ENCODE assay signal across 37 cellular contexts in the genomic region with DNA sequence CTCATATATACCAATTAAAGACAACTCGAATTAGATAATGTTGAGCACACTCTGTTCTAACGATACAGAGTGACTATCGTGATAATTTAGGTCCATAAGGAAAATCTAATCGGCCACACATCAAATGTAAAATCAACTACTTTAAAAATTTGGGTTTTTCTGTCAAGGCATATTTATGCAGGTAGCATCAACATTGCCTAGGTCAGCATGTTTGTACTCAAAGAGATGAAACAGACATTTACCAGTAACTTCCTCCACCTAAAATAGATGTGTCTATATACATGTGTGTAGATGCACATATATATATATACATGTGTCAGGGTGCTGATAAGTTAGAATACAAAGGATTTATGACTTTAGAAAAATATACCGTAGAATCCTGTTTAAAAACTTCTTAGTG.
"Had no signal": no experiment of that assay in that cellular context is flagged by ENCODE, and none has a peak within 500 bp of the region (broad histone marks: within the 10 kb centered on the region; RNA-seq: fewer than 3 reads in every experiment).

No MANE protein-coding gene starts in this region.

- H3K27ac ChIP-seq: ascending aorta, VCaP had no signal

- H3K4me3 Mint-ChIP-seq: activated B cell treated with CpG ODN at 0.5 μM for 24 hours; activated CD4-positive, alpha-beta memory T cell treated with anti-CD3 and anti-CD28 coated beads, Interleukin-2, amount 10 ng/mL, durations not matched to agents 7 days and 5 days; activated CD4-positive, alpha-beta T cell treated with anti-CD3 and anti-CD28 coated beads, Interleukin-2, amount 10 ng/mL, durations not matched to agents 24 days and 14 days; activated CD8-positive, alpha-beta memory T cell treated with anti-CD3 and anti-CD28 coated beads, Interleukin-2, amount 10 ng/mL, durations not matched to agents 7 days and 5 days; activated CD8-positive, alpha-beta T cell treated with anti-CD3 and anti-CD28 coated beads, Interleukin-2, amount 10 ng/mL, durations not matched to agents 7 days and 5 days; activated naive CD4-positive, alpha-beta T cell treated with anti-CD3 and anti-CD28 coated beads, Interleukin-2, amount 10 ng/mL, durations not matched to agents 7 days and 5 days; activated naive CD4-positive, alpha-beta T cell treated with anti-CD3 and anti-CD28 coated beads, Interleukin-2, amount 50 U/mL, for 24 hours; activated naive CD8-positive, alpha-beta T cell; activated naive CD8-positive, alpha-beta T cell treated with anti-CD3 and anti-CD28 coated beads, Interleukin-2, amount 10 ng/mL, durations not matched to agents 7 days and 5 days; activated naive CD8-positive, alpha-beta T cell treated with anti-CD3 and anti-CD28 coated beads, Interleukin-2, amount 50 U/mL, for 24 hours; activated T-cell treated with anti-CD3 and anti-CD28 coated beads, Interleukin-2, amount 50 U/mL, for 24 hours; brain; central memory CD8-positive, alpha-beta T cell; T-helper 1 cell treated with Interleukin-12 subunit alpha and Interleukin-12 subunit beta and Interleukin-4 antibody, amounts not matched to agents 30 μg/mL and 1 μg/mL, for 36 hours; T-helper 2 cell treated with Interferon-gamma antibody and Interleukin-4, amounts not matched to agents 5 μg/mL and 100 μg/mL, for 36 hours had no signal

- H3K9me3 ChIP-seq: ascending aorta had no signal

- H3K36me3 Mint-ChIP-seq: activated naive CD8-positive, alpha-beta T cell had no signal

- H3K4me1 ChIP-seq: ascending aorta had no signal

- H3K4me1 Mint-ChIP-seq: activated B cell treated with CpG ODN at 0.5 μM for 24 hours; activated CD4-positive, alpha-beta T cell treated with anti-CD3 and anti-CD28 coated beads, Interleukin-2, amount 10 ng/mL, durations not matched to agents 24 days and 14 days; activated CD8-positive, alpha-beta memory T cell treated with anti-CD3 and anti-CD28 coated beads, Interleukin-2, amount 10 ng/mL, durations not matched to agents 7 days and 5 days; activated naive CD4-positive, alpha-beta T cell treated with anti-CD3 and anti-CD28 coated beads, Interleukin-2, amount 10 ng/mL, durations not matched to agents 7 days and 5 days; activated naive CD4-positive, alpha-beta T cell treated with anti-CD3 and anti-CD28 coated beads, Interleukin-2, amount 50 U/mL, for 24 hours; activated naive CD8-positive, alpha-beta T cell treated with anti-CD3 and anti-CD28 coated beads, Interleukin-2, amount 10 ng/mL, durations not matched to agents 7 days and 5 days; activated naive CD8-positive, alpha-beta T cell treated with anti-CD3 and anti-CD28 coated beads, Interleukin-2, amount 50 U/mL, for 24 hours; brain; central memory CD8-positive, alpha-beta T cell had no signal

- DNase-seq: activated B cell treated with CpG ODN at 0.5 μM for 24 hours; activated CD4-positive, alpha-beta memory T cell treated with anti-CD3 and anti-CD28 coated beads, Interleukin-2, amount 10 ng/mL, durations not matched to agents 7 days and 5 days; activated CD4-positive, alpha-beta T cell treated with anti-CD3 and anti-CD28 coated beads for 4 hours; activated CD4-positive, alpha-beta T cell treated with anti-CD3 and anti-CD28 coated beads, Interleukin-2, amount 10 ng/mL, durations not matched to agents 24 days and 14 days; activated CD4-positive, alpha-beta T cell treated with anti-CD3 and anti-CD28 coated beads, Interleukin-2, amount 50 U/mL, for 48 hours; activated CD4-positive, CD25-positive, alpha-beta regulatory T cell treated with anti-CD3 and anti-CD28 coated beads, Interleukin-2, amount 50 U/mL, for 72 hours; activated CD8-positive, alpha-beta memory T cell treated with anti-CD3 and anti-CD28 coated beads for 24 hours; activated CD8-positive, alpha-beta memory T cell treated with anti-CD3 and anti-CD28 coated beads, Interleukin-2, amount 10 ng/mL, durations not matched to agents 7 days and 5 days; activated CD8-positive, alpha-beta memory T cell treated with anti-CD3 and anti-CD28 coated beads, Interleukin-2, amount 50 U/mL, for 48 hours; activated CD8-positive, alpha-beta T cell treated with anti-CD3 and anti-CD28 coated beads, Interleukin-2, amount 10 ng/mL, durations not matched to agents 7 days and 5 days; activated effector memory CD4-positive, alpha-beta T cell treated with Interleukin-2 at 50 U/mL for 16 hours; activated gamma-delta T cell; activated naive CD4-positive, alpha-beta T cell treated with anti-CD3 and anti-CD28 coated beads, Interleukin-2, amount 10 ng/mL, durations not matched to agents 7 days and 5 days; activated naive CD4-positive, alpha-beta T cell treated with Interleukin-2 at 50 U/mL for 16 hours; activated naive CD8-positive, alpha-beta T cell treated with anti-CD3 and anti-CD28 coated beads, Interleukin-2, amount 10 ng/mL, durations not matched to agents 7 days and 5 days; activated naive CD8-positive, alpha-beta T cell treated with anti-CD3 and anti-CD28 coated beads, Interleukin-2, amount 50 U/mL, for 24 hours; activated T-cell treated with anti-CD3 and anti-CD28 coated beads, Interleukin-2, amount 50 U/mL, for 24 hours; activated T-cell treated with anti-CD3 and anti-CD28 coated beads, Interleukin-2, amount 50 U/mL, for 48 hours; amygdala; anterior cingulate cortex; caudate nucleus; cerebellar nuclear complex; T-helper 1 cell; T-helper 2 cell; T-helper 9 cell had no signal

- H3K27ac Mint-ChIP-seq: activated B cell treated with CpG ODN at 0.5 μM for 24 hours; activated CD4-positive, alpha-beta memory T cell treated with anti-CD3 and anti-CD28 coated beads, Interleukin-2, amount 10 ng/mL, durations not matched to agents 7 days and 5 days; activated CD4-positive, alpha-beta T cell treated with anti-CD3 and anti-CD28 coated beads, Interleukin-2, amount 10 ng/mL, durations not matched to agents 24 days and 14 days; activated CD8-positive, alpha-beta memory T cell treated with anti-CD3 and anti-CD28 coated beads, Interleukin-2, amount 10 ng/mL, durations not matched to agents 7 days and 5 days; activated CD8-positive, alpha-beta T cell treated with anti-CD3 and anti-CD28 coated beads, Interleukin-2, amount 10 ng/mL, durations not matched to agents 7 days and 5 days; activated naive CD4-positive, alpha-beta T cell treated with anti-CD3 and anti-CD28 coated beads, Interleukin-2, amount 10 ng/mL, durations not matched to agents 7 days and 5 days; activated naive CD4-positive, alpha-beta T cell treated with anti-CD3 and anti-CD28 coated beads, Interleukin-2, amount 50 U/mL, for 24 hours; activated naive CD8-positive, alpha-beta T cell; activated naive CD8-positive, alpha-beta T cell treated with anti-CD3 and anti-CD28 coated beads, Interleukin-2, amount 10 ng/mL, durations not matched to agents 7 days and 5 days; activated naive CD8-positive, alpha-beta T cell treated with anti-CD3 and anti-CD28 coated beads, Interleukin-2, amount 50 U/mL, for 24 hours; activated T-helper 2 cell treated with anti-CD3 and anti-CD28 coated beads, Interferon-gamma antibody, Interleukin-2, Interleukin-4, amounts not matched to agents 10 μg/mL and 5 μg/mL and 100 μg/mL, durations not matched to agents 14 hours and 24 hours and 36 hours; brain; T-helper 1 cell treated with Interleukin-12 subunit alpha and Interleukin-12 subunit beta and Interleukin-4 antibody, amounts not matched to agents 30 μg/mL and 1 μg/mL, for 36 hours; T-helper 2 cell treated with Interferon-gamma antibody and Interleukin-4, amounts not matched to agents 5 μg/mL and 100 μg/mL, for 36 hours had no signal

- H3K4me3 ChIP-seq: ascending aorta, cardiac muscle cell had no signal

- H3K9me3 Mint-ChIP-seq: activated B cell treated with CpG ODN at 0.5 μM for 24 hours; activated CD4-positive, alpha-beta memory T cell treated with anti-CD3 and anti-CD28 coated beads, Interleukin-2, amount 10 ng/mL, durations not matched to agents 7 days and 5 days; activated CD4-positive, alpha-beta T cell treated with anti-CD3 and anti-CD28 coated beads, Interleukin-2, amount 10 ng/mL, durations not matched to agents 24 days and 14 days; activated naive CD4-positive, alpha-beta T cell treated with anti-CD3 and anti-CD28 coated beads, Interleukin-2, amount 10 ng/mL, durations not matched to agents 7 days and 5 days; activated naive CD4-positive, alpha-beta T cell treated with anti-CD3 and anti-CD28 coated beads, Interleukin-2, amount 50 U/mL, for 24 hours; activated naive CD8-positive, alpha-beta T cell treated with anti-CD3 and anti-CD28 coated beads, Interleukin-2, amount 10 ng/mL, durations not matched to agents 7 days and 5 days; activated naive CD8-positive, alpha-beta T cell treated with anti-CD3 and anti-CD28 coated beads, Interleukin-2, amount 50 U/mL, for 24 hours; activated T-cell treated with anti-CD3 and anti-CD28 coated beads, Interleukin-2, amount 50 U/mL, for 24 hours; activated T-helper 2 cell treated with anti-CD3 and anti-CD28 coated beads, Interferon-gamma antibody, Interleukin-2, Interleukin-4, amounts not matched to agents 10 μg/mL and 5 μg/mL and 100 μg/mL, durations not matched to agents 14 hours and 24 hours and 36 hours; brain; central memory CD8-positive, alpha-beta T cell; T-helper 1 cell treated with Interleukin-12 subunit alpha and Interleukin-12 subunit beta and Interleukin-4 antibody, amounts not matched to agents 30 μg/mL and 1 μg/mL, for 36 hours; T-helper 2 cell treated with Interferon-gamma antibody and Interleukin-4, amounts not matched to agents 5 μg/mL and 100 μg/mL, for 36 hours had no signal

- H3K27me3 Mint-ChIP-seq: activated B cell treated with CpG ODN at 0.5 μM for 24 hours; activated CD4-positive, alpha-beta memory T cell treated with anti-CD3 and anti-CD28 coated beads, Interleukin-2, amount 10 ng/mL, durations not matched to agents 7 days and 5 days; activated CD8-positive, alpha-beta memory T cell treated with anti-CD3 and anti-CD28 coated beads, Interleukin-2, amount 10 ng/mL, durations not matched to agents 7 days and 5 days; activated naive CD4-positive, alpha-beta T cell treated with anti-CD3 and anti-CD28 coated beads, Interleukin-2, amount 10 ng/mL, durations not matched to agents 7 days and 5 days; activated naive CD4-positive, alpha-beta T cell treated with anti-CD3 and anti-CD28 coated beads, Interleukin-2, amount 50 U/mL, for 24 hours; activated naive CD8-positive, alpha-beta T cell; activated naive CD8-positive, alpha-beta T cell treated with anti-CD3 and anti-CD28 coated beads, Interleukin-2, amount 10 ng/mL, durations not matched to agents 7 days and 5 days; activated naive CD8-positive, alpha-beta T cell treated with anti-CD3 and anti-CD28 coated beads, Interleukin-2, amount 50 U/mL, for 24 hours; activated T-cell treated with anti-CD3 and anti-CD28 coated beads, Interleukin-2, amount 50 U/mL, for 24 hours; central memory CD8-positive, alpha-beta T cell had no signal

- ATAC-seq: activated CD8-positive, alpha-beta memory T cell treated with anti-CD3 and anti-CD28 coated beads, Interleukin-2, amount 10 ng/mL, durations not matched to agents 7 days and 5 days; activated CD8-positive, alpha-beta T cell treated with anti-CD3 and anti-CD28 coated beads, Interleukin-2, amount 10 ng/mL, durations not matched to agents 7 days and 5 days; activated naive CD8-positive, alpha-beta T cell treated with anti-CD3 and anti-CD28 coated beads, Interleukin-2, amount 50 U/mL, for 24 hours had no signal

- FAIRE-seq: bronchial epithelial cell, TTC549 had no signal

- H3K27me3 ChIP-seq: ascending aorta, cardiac muscle cell had no signal
